8 cellular contexts compared by ENCODE assay signal in the genomic region with DNA sequence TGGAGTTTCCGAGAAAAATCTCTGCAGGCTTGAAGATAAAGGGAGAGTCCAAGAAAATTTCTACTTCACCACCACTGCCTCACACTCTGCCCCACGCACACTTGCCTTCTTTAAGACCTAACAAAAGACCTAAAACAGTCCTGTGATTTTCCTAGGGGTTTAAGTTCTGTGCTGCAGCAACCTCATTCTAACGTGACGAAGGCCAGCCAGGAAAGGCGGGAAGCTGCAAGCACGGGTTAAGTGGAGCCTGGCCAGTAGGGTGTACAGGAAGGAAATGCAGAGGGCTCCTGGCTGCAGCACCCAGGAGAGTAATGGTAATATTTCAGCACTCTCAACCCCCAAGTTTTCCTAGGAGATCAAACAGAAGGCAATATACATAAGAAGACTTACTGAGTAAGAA. TPM values are rescaled to one million over a fixed set of nuclear protein-coding genes. Genes with fewer than 3 reads are reported as not detected.
DNase-seq lines count a peak whose midpoint lies in the region; ATAC-seq and TF ChIP-seq lines count a peak whose summit lies in the region.

No MANE protein-coding gene starts in this region.

- TF ChIP-seq CTCF in AG10803 (conservative IDR thresholded peaks at IDR 0.05; ENCODE audit: low read length) = 0 out of 2 replicates have a peak, but pooled peaks have one; percentile 4
- TF ChIP-seq CTCF in Loucy (conservative IDR thresholded peaks at IDR 0.05; ENCODE audit: low read length) = no peak
- no peak for TF ChIP-seq CTCF in uterus (IDR thresholded peaks at IDR 0.05)
- TF ChIP-seq CTCF in GM10266 (IDR thresholded peaks at IDR 0.05; ENCODE audit: control insufficient read depth, insufficient read depth, low read depth, missing control alignments) = no peak

- no peak for ATAC-seq in GM21576 (IDR thresholded peaks at IDR 0.05; ENCODE audit: unreplicated experiment)
- ATAC-seq in GM19463 (IDR thresholded peaks at IDR 0.05; ENCODE audit: unreplicated experiment) = no peak

- H3K9ac ChIP-seq in Loucy (ENCODE audit: low read depth, low read length, poor library complexity, severe bottlenecking) = no peak overlapping the region
- H3K9ac ChIP-seq in mucosa of rectum (ENCODE audit: low read depth in 1 of 2, low read length in 2 of 2) = peak overlapping the region; percentile 34 to 53

- H3K79me2 ChIP-seq in Loucy (ENCODE audit: insufficient read depth, low read length) = no peaks in the 10 kb centered on the region

- WGBS in ectodermal cell, 2 experiments = 64 to 65% methylated on average over 6 of the region's 6 CpGs

- H3K27me3 ChIP-seq in Loucy (ENCODE audit: insufficient read depth, low read length, poor library complexity, severe bottlenecking) = no peaks in the 10 kb centered on the region
- no peaks in the 10 kb centered on the region for H3K27me3 ChIP-seq in ectodermal cell (ENCODE audit: control insufficient read depth, insufficient read depth, low read length, poor library complexity, severe bottlenecking)
- H3K27me3 ChIP-seq in mucosa of rectum (ENCODE audit: control insufficient read depth in 2 of 2, insufficient read depth in 2 of 2, low read length in 2 of 2) = no peaks in the 10 kb centered on the region
- H3K27me3 ChIP-seq in uterus = no peaks in the 10 kb centered on the region

- DNase-seq in AG10803 (ENCODE audit: low read depth) = peak; percentile 8
- DNase-seq in uterus = peak; percentile 38 to 42
- no peak for DNase-seq in GM10266 (ENCODE audit: extremely low spot score)

- no peaks in the 10 kb centered on the region for H3F3A ChIP-seq in Loucy (ENCODE audit: low read depth)

- intact Hi-C loops in uterus (cut with DNase I; ENCODE audit: low total_unique reads) = no loop called here

- H3K9me3 ChIP-seq in Loucy (ENCODE audit: insufficient read depth, low read depth, low read length) (no peaks in the 10 kb centered on the region), ectodermal cell (ENCODE audit: control insufficient read depth, low read length) (no peaks in the 10 kb centered on the region), mucosa of rectum (ENCODE audit: control insufficient read depth in 2 of 2, low read length in 2 of 2) (no peaks in the 10 kb centered on the region), uterus (no peaks in the 10 kb centered on the region)

- no peaks in the 10 kb centered on the region for H4K20me1 ChIP-seq in Loucy (ENCODE audit: insufficient read depth, low read length, poor library complexity, severe bottlenecking)

- H3K4me2 ChIP-seq in Loucy (ENCODE audit: low read depth, low read length, poor library complexity, severe bottlenecking) = peak overlapping the region; percentile 82

- no peak for TF ChIP-seq POLR2A in uterus (IDR thresholded peaks at IDR 0.05)

- H3K27ac ChIP-seq in ectodermal cell (ENCODE audit: insufficient read depth, low read depth, low read length, poor library complexity, severe bottlenecking) (no peak overlapping the region), mucosa of rectum (ENCODE audit: low read depth in 2 of 2, low read length in 2 of 2) (peak overlapping the region; percentile 73 to 84), uterus (peak overlapping the region; percentile 87 to 95)

- H3K36me3 ChIP-seq in Loucy (ENCODE audit: insufficient read depth, low read length) = no peaks in the 10 kb centered on the region
- no peaks in the 10 kb centered on the region for H3K36me3 ChIP-seq in ectodermal cell (ENCODE audit: control insufficient read depth, insufficient read depth, low read length)
- H3K36me3 ChIP-seq in mucosa of rectum (ENCODE audit: control insufficient read depth in 2 of 2, insufficient read depth in 2 of 2, low read length in 2 of 2) = no peaks in the 10 kb centered on the region
- no peaks in the 10 kb centered on the region for H3K36me3 ChIP-seq in uterus

- no peaks in the 10 kb centered on the region for H3K9me2 ChIP-seq in Loucy (replicated peaks; ENCODE audit: low read depth, low read length)

- H3K4me3 ChIP-seq in AG10803 (ENCODE audit: low read length) (peak overlapping the region; percentile 77), Loucy (ENCODE audit: low read length, poor library complexity, severe bottlenecking) (no peak overlapping the region), ectodermal cell (ENCODE audit: insufficient read depth, low read depth, low read length) (peak overlapping the region; percentile 51), mucosa of rectum (ENCODE audit: low read length in 2 of 2) (peak overlapping the region; percentile 70 to 91), uterus (peak overlapping the region; percentile 61 to 76)

- H3K4me1 ChIP-seq in Loucy (ENCODE audit: insufficient read depth, low read length, poor library complexity, severe bottlenecking) (no peaks in the 10 kb centered on the region), ectodermal cell (ENCODE audit: control insufficient read depth, insufficient read depth, low read length) (peaks cover 4% of the 10 kb centered on the region), mucosa of rectum (ENCODE audit: control insufficient read depth in 2 of 2, insufficient read depth in 2 of 2, low read length in 2 of 2) (peaks cover 9 to 11% of the 10 kb centered on the region in 2 donors), uterus (no peaks in the 10 kb centered on the region)

- H2AFZ ChIP-seq in Loucy (ENCODE audit: low read length) = peak overlapping the region; percentile 87

RNA-seq across cellular contexts. Expression of a gene that starts 1.5 kb away (rescaled TPM):
- 18.0 TPM for polyA plus RNA-seq in ectodermal cell (2013, experiment 1 of 4)
- 19.1 TPM for polyA plus RNA-seq in ectodermal cell (2013, experiment 2 of 4)
- polyA plus RNA-seq in ectodermal cell (2013, experiment 3 of 4) = 19.9 TPM
- polyA plus RNA-seq in ectodermal cell (2013, experiment 4 of 4) = 22.7 TPM
- 10 to 100 TPM; 27.4 to 94.5 (median 46.0) TPM for total RNA-seq in uterus
